ENCODE assay signal across 27 cellular contexts in the genomic region with DNA sequence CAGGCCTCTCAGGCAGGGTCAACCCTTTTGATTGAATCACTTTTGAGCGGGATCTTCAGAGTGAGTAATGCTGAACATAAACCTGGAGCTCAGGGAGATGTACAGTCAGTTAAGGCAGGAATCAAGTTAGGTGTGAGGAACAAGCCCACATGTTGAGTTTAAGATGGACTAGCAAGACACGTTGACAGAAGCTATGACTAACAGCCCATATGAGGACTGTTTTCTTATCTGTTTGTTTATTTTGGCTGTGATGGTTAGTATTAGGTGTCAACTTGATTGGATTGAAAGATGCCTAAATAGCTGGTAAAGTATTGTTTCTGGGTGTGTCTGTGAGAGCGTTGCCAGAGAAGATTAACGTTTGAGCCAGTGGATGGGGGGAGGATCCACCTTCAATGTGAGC.
"Had no signal": no experiment of that assay in that cellular context is flagged by ENCODE, and none has a peak within 500 bp of the region (broad histone marks: within the 10 kb centered on the region; RNA-seq: fewer than 3 reads in every experiment).

No MANE protein-coding gene starts in this region.

- H3K36me3 ChIP-seq: ovary, right lobe of liver, transverse colon, WERI-Rb-1 had no signal

- H3K27me3 ChIP-seq: ovary, right lobe of liver, testis, transverse colon had no signal

- DNase-seq: activated CD4-positive, alpha-beta memory T cell treated with anti-CD3 and anti-CD28 coated beads for 36 hours; activated CD4-positive, alpha-beta T cell treated with anti-CD3 and anti-CD28 coated beads, Interleukin-2, amount 10 ng/mL, durations not matched to agents 24 days and 14 days; activated CD4-positive, CD25-positive, alpha-beta regulatory T cell treated with anti-CD3 and anti-CD28 coated beads, Interleukin-2, amount 50 U/mL, for 72 hours; activated CD8-positive, alpha-beta memory T cell treated with anti-CD3 and anti-CD28 coated beads, Interleukin-2, amount 50 U/mL, for 48 hours; activated gamma-delta T cell; activated naive CD4-positive, alpha-beta T cell treated with anti-CD3 and anti-CD28 coated beads, Interleukin-2, amount 50 U/mL, for 16 hours; activated naive CD8-positive, alpha-beta T cell treated with anti-CD3 and anti-CD28 coated beads, Interleukin-2, amount 50 U/mL, for 24 hours; activated T-cell treated with anti-CD3 and anti-CD28 coated beads, Interleukin-2, amount 50 U/mL, for 24 hours; amygdala; dermis blood vessel endothelial cell; effector CD4-positive, alpha-beta T cell; erythroblast; head of caudate nucleus; hippocampal formation; left colon; naive B cell; ovary; right lobe of liver; stimulated activated CD4-positive, alpha-beta T cell treated with anti-CD3 and anti-CD28 coated beads, Interleukin-4, amount 100 ng/mL, for 1 hour; stimulated activated naive CD8-positive, alpha-beta T cell treated with anti-CD3 and anti-CD28 coated beads, Interleukin-15, Interleukin-2, amounts not matched to agents 100 U/mL and 50 U/mL, for 24 hours; T1000; testis; transverse colon; WERI-Rb-1 had no signal

- H3K4me1 ChIP-seq: right lobe of liver, testis, transverse colon had no signal

- H3K27ac ChIP-seq: ovary, right lobe of liver, testis, transverse colon, WERI-Rb-1 had no signal

- H3K4me3 ChIP-seq: ovary, right lobe of liver, testis, transverse colon had no signal

- FAIRE-seq: endometrium, keratinocyte, urothelium cell line had no signal

- H3K9me3 ChIP-seq: ovary, right lobe of liver, testis, transverse colon had no signal

- ATAC-seq: activated naive CD8-positive, alpha-beta T cell treated with anti-CD3 and anti-CD28 coated beads, Interleukin-2, amount 50 U/mL, for 24 hours; left colon; right lobe of liver; stimulated activated naive CD8-positive, alpha-beta T cell treated with anti-CD3 and anti-CD28 coated beads, Interleukin-15, Interleukin-2, amounts not matched to agents 100 U/mL and 50 U/mL, for 24 hours had no signal
